In genomic region chr3:101561630-101562328, GRCh38 we compare ENCODE assay signal across 1 cellular context.
A peak's percentile ranks its signal among the peaks of the same experiment; 100 is the strongest.
TF ChIP-seq lines count a peak whose summit lies in the region.

Gene TRMT10C (plus strand): TSS chr3:101561868. CDS start chr3:101564782, 2,914 bp downstream.

TF ChIP-seq in HepG2, 621 proteins besides CTCF, POLR2A, EP300 and RAD21 (continued from another document and continues in another):
- TF ChIP-seq, protein P1, sequence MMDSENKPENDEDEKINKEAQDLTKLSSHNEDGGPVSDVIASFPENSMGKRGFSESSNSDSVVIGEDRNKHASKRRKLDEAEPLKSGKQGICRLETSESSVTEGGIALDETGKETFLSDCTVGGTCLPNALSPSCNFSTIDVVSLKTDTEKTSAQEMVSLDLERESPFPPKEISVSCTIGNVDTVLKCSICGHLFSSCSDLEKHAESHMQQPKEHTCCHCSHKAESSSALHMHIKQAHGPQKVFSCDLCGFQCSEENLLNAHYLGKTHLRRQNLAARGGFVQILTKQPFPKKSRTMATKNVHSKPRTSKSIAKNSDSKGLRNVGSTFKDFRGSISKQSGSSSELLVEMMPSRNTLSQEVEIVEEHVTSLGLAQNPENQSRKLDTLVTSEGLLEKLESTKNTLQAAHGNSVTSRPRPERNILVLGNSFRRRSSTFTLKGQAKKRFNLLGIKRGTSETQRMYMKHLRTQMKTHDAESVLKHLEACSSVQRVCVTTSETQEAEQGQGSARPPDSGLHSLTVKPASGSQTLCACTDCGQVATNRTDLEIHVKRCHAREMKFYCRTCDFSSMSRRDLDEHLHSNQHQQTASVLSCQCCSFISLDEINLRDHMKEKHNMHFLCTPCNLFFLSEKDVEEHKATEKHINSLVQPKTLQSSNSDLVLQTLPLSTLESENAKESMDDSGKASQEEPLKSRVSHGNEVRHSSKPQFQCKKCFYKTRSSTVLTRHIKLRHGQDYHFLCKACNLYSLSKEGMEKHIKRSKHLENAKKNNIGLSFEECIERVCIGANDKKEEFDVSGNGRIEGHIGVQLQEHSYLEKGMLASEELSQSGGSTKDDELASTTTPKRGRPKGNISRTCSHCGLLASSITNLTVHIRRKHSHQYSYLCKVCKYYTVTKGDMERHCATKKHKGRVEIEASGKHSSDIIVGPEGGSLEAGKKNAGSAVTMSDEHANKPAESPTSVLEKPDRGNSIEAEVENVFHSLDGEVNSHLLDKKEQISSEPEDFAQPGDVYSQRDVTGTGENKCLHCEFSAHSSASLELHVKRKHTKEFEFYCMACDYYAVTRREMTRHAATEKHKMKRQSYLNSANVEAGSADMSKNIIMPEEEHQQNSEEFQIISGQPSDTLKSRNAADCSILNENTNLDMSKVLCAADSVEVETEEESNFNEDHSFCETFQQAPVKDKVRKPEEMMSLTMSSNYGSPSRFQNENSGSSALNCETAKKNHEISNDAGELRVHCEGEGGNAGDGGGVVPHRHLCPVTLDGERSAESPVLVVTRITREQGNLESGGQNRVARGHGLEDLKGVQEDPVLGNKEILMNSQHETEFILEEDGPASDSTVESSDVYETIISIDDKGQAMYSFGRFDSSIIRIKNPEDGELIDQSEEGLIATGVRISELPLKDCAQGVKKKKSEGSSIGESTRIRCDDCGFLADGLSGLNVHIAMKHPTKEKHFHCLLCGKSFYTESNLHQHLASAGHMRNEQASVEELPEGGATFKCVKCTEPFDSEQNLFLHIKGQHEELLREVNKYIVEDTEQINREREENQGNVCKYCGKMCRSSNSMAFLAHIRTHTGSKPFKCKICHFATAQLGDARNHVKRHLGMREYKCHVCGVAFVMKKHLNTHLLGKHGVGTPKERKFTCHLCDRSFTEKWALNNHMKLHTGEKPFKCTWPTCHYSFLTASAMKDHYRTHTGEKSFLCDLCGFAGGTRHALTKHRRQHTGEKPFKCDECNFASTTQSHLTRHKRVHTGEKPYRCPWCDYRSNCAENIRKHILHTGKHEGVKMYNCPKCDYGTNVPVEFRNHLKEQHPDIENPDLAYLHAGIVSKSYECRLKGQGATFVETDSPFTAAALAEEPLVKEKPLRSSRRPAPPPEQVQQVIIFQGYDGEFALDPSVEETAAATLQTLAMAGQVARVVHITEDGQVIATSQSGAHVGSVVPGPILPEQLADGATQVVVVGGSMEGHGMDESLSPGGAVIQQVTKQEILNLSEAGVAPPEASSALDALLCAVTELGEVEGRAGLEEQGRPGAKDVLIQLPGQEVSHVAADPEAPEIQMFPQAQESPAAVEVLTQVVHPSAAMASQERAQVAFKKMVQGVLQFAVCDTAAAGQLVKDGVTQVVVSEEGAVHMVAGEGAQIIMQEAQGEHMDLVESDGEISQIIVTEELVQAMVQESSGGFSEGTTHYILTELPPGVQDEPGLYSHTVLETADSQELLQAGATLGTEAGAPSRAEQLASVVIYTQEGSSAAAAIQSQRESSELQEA (CRISPR knock-in tag; IDR thresholded peaks at IDR 0.05; ENCODE audit: not compliant biosample characterization) = peak; percentile 64
- TF ChIP-seq NFYC (CRISPR knock-in tag; IDR thresholded peaks at IDR 0.05) = peak; percentile 54
- TF ChIP-seq SATB2 (CRISPR knock-in tag; IDR thresholded peaks at IDR 0.05) = peak; percentile 60; the same call in 1 of the 2 replicates
- TF ChIP-seq ETV5 (CRISPR knock-in tag; IDR thresholded peaks at IDR 0.05; ENCODE audit: borderline replicate concordance) = peak; percentile 47; the same call in 1 of the 2 replicates
- no peak for TF ChIP-seq NONO (IDR thresholded peaks at IDR 0.05)
- TF ChIP-seq NONO (CRISPR knock-in tag; conservative IDR thresholded peaks at IDR 0.05) = peak; percentile 79; the same call in 1 of the 2 replicates
- no peak for TF ChIP-seq ZNF556 (CRISPR knock-in tag; IDR thresholded peaks at IDR 0.05; ENCODE audit: borderline replicate concordance)
- peak; percentile 60; the same call in 1 of the 2 replicates for TF ChIP-seq ZNF598 (CRISPR knock-in tag; IDR thresholded peaks at IDR 0.05; ENCODE audit: borderline replicate concordance)
- TF ChIP-seq ELF1 (CRISPR knock-in tag; IDR thresholded peaks at IDR 0.05) = peak; percentile 79
- TF ChIP-seq ZBTB21 (CRISPR knock-in tag; IDR thresholded peaks at IDR 0.05) = peak; percentile 97
- peak; percentile 94 for TF ChIP-seq IRF2 (CRISPR knock-in tag; IDR thresholded peaks at IDR 0.05)
- TF ChIP-seq GLI4 (CRISPR knock-in tag; IDR thresholded peaks at IDR 0.05; ENCODE audit: borderline replicate concordance) = no peak
- TF ChIP-seq, protein P2, sequence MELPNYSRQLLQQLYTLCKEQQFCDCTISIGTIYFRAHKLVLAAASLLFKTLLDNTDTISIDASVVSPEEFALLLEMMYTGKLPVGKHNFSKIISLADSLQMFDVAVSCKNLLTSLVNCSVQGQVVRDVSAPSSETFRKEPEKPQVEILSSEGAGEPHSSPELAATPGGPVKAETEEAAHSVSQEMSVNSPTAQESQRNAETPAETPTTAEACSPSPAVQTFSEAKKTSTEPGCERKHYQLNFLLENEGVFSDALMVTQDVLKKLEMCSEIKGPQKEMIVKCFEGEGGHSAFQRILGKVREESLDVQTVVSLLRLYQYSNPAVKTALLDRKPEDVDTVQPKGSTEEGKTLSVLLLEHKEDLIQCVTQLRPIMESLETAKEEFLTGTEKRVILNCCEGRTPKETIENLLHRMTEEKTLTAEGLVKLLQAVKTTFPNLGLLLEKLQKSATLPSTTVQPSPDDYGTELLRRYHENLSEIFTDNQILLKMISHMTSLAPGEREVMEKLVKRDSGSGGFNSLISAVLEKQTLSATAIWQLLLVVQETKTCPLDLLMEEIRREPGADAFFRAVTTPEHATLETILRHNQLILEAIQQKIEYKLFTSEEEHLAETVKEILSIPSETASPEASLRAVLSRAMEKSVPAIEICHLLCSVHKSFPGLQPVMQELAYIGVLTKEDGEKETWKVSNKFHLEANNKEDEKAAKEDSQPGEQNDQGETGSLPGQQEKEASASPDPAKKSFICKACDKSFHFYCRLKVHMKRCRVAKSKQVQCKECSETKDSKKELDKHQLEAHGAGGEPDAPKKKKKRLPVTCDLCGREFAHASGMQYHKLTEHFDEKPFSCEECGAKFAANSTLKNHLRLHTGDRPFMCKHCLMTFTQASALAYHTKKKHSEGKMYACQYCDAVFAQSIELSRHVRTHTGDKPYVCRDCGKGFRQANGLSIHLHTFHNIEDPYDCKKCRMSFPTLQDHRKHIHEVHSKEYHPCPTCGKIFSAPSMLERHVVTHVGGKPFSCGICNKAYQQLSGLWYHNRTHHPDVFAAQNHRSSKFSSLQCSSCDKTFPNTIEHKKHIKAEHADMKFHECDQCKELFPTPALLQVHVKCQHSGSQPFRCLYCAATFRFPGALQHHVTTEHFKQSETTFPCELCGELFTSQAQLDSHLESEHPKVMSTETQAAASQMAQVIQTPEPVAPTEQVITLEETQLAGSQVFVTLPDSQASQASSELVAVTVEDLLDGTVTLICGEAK (IDR thresholded peaks at IDR 0.05) = peak; percentile 78
- TF ChIP-seq, protein P2 (CRISPR knock-in tag; IDR thresholded peaks at IDR 0.05) = no peak; the same call in 1 of the 2 replicates
- peak; percentile 84 for TF ChIP-seq ZFY (CRISPR knock-in tag; IDR thresholded peaks at IDR 0.05)
- TF ChIP-seq ZZZ3 (CRISPR knock-in tag; IDR thresholded peaks at IDR 0.05; ENCODE audit: borderline replicate concordance) = peak; percentile 76; the same call in 1 of the 2 replicates
- peak; percentile 73 for TF ChIP-seq HNF1B (CRISPR knock-in tag; IDR thresholded peaks at IDR 0.05)
- peak; percentile 85 for TF ChIP-seq HDAC2 (CRISPR knock-in tag; IDR thresholded peaks at IDR 0.05)
- 0 out of 2 replicates have a peak, but pooled peaks have one; percentile 54 for TF ChIP-seq SIX1 (CRISPR knock-in tag; IDR thresholded peaks at IDR 0.05; ENCODE audit: borderline replicate concordance)
- peak; percentile 42; the same call in 1 of the 2 replicates for TF ChIP-seq KLF11 (CRISPR knock-in tag; IDR thresholded peaks at IDR 0.05)
- TF ChIP-seq REXO4 (CRISPR knock-in tag; IDR thresholded peaks at IDR 0.05; ENCODE audit: borderline replicate concordance) = peak; percentile 32; the same call in 1 of the 2 replicates
- TF ChIP-seq SIN3B (IDR thresholded peaks at IDR 0.05; ENCODE audit: low read length) = peak; percentile 43; the same call in 1 of the 2 replicates
- peak; percentile 88; the same call in 1 of the 2 replicates for TF ChIP-seq REPIN1 (CRISPR knock-in tag; IDR thresholded peaks at IDR 0.05; ENCODE audit: borderline replicate concordance, low read depth)
- no peak for TF ChIP-seq PBX2 (CRISPR knock-in tag; IDR thresholded peaks at IDR 0.05)
- no peak for TF ChIP-seq ZNF530 (CRISPR knock-in tag; IDR thresholded peaks at IDR 0.05; ENCODE audit: low read depth)
- no peak for TF ChIP-seq IKZF1 (IDR thresholded peaks at IDR 0.05)
- TF ChIP-seq, protein P3, sequence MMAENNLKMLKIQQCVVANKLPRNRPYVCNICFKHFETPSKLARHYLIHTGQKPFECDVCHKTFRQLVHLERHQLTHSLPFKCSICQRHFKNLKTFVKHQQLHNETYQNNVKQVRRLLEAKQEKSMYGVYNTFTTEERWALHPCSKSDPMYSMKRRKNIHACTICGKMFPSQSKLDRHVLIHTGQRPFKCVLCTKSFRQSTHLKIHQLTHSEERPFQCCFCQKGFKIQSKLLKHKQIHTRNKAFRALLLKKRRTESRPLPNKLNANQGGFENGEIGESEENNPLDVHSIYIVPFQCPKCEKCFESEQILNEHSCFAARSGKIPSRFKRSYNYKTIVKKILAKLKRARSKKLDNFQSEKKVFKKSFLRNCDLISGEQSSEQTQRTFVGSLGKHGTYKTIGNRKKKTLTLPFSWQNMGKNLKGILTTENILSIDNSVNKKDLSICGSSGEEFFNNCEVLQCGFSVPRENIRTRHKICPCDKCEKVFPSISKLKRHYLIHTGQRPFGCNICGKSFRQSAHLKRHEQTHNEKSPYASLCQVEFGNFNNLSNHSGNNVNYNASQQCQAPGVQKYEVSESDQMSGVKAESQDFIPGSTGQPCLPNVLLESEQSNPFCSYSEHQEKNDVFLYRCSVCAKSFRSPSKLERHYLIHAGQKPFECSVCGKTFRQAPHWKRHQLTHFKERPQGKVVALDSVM (CRISPR knock-in tag; IDR thresholded peaks at IDR 0.05) = no peak
- peak; percentile 94 for TF ChIP-seq ZMYM4 (CRISPR knock-in tag; IDR thresholded peaks at IDR 0.05)
- peak; percentile 34; the same call in 1 of the 2 replicates for TF ChIP-seq ONECUT2 (CRISPR knock-in tag; IDR thresholded peaks at IDR 0.05)
- TF ChIP-seq, protein P4, sequence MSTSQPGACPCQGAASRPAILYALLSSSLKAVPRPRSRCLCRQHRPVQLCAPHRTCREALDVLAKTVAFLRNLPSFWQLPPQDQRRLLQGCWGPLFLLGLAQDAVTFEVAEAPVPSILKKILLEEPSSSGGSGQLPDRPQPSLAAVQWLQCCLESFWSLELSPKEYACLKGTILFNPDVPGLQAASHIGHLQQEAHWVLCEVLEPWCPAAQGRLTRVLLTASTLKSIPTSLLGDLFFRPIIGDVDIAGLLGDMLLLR (CRISPR knock-in tag; IDR thresholded peaks at IDR 0.05) = peak; percentile 59; the same call in 1 of the 2 replicates
- TF ChIP-seq, protein P5, sequence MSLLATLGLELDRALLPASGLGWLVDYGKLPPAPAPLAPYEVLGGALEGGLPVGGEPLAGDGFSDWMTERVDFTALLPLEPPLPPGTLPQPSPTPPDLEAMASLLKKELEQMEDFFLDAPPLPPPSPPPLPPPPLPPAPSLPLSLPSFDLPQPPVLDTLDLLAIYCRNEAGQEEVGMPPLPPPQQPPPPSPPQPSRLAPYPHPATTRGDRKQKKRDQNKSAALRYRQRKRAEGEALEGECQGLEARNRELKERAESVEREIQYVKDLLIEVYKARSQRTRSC (CRISPR knock-in tag; IDR thresholded peaks at IDR 0.05; ENCODE audit: low read depth) = no peak
- TF ChIP-seq XRCC5 (optimal IDR thresholded peaks at IDR 0.05; ENCODE audit: low read length) = peak; percentile 61
- no peak for TF ChIP-seq CHD4 (IDR thresholded peaks at IDR 0.05; ENCODE audit: borderline replicate concordance, low read length)
- TF ChIP-seq, protein P6, sequence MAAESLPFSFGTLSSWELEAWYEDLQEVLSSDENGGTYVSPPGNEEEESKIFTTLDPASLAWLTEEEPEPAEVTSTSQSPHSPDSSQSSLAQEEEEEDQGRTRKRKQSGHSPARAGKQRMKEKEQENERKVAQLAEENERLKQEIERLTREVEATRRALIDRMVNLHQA (CRISPR knock-in tag; IDR thresholded peaks at IDR 0.05) = no peak
- TF ChIP-seq SNAPC2 (CRISPR knock-in tag; IDR thresholded peaks at IDR 0.05) = no peak
